Comparison of ENCODE assay signal across 2 cellular contexts in genomic region chr7:116732788-116733709, GRCh38.
A peak's percentile ranks its signal among the peaks of the same experiment; 100 is the strongest.
TF ChIP-seq lines count a peak whose summit lies in the region.

No MANE protein-coding gene starts in this region.

TF ChIP-seq in HCT116, 20 proteins besides CTCF, POLR2A, EP300 and RAD21 (continued from another document):
- TF ChIP-seq REST (IDR thresholded peaks at IDR 0.05; ENCODE audit: low read depth) = no peak
- TF ChIP-seq, protein P1, sequence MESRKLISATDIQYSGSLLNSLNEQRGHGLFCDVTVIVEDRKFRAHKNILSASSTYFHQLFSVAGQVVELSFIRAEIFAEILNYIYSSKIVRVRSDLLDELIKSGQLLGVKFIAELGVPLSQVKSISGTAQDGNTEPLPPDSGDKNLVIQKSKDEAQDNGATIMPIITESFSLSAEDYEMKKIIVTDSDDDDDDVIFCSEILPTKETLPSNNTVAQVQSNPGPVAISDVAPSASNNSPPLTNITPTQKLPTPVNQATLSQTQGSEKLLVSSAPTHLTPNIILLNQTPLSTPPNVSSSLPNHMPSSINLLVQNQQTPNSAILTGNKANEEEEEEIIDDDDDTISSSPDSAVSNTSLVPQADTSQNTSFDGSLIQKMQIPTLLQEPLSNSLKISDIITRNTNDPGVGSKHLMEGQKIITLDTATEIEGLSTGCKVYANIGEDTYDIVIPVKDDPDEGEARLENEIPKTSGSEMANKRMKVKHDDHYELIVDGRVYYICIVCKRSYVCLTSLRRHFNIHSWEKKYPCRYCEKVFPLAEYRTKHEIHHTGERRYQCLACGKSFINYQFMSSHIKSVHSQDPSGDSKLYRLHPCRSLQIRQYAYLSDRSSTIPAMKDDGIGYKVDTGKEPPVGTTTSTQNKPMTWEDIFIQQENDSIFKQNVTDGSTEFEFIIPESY (IDR thresholded peaks at IDR 0.05; ENCODE audit: extremely low read depth, insufficient replicate concordance, low read length) = no peak
- no peak for TF ChIP-seq ATF3 (IDR thresholded peaks at IDR 0.05)
TF ChIP-seq in HCT116: peak in this region for 0.

TF ChIP-seq in HepG2, 621 proteins besides CTCF, POLR2A, EP300 and RAD21 (continued from another document):
- TF ChIP-seq, protein P2, sequence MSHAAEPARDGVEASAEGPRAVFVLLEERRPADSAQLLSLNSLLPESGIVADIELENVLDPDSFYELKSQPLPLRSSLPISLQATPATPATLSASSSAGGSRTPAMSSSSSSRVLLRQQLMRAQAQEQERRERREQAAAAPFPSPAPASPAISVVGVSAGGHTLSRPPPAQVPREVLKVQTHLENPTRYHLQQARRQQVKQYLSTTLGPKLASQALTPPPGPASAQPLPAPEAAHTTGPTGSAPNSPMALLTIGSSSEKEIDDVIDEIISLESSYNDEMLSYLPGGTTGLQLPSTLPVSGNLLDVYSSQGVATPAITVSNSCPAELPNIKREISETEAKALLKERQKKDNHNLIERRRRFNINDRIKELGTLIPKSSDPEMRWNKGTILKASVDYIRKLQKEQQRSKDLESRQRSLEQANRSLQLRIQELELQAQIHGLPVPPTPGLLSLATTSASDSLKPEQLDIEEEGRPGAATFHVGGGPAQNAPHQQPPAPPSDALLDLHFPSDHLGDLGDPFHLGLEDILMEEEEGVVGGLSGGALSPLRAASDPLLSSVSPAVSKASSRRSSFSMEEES (CRISPR knock-in tag; IDR thresholded peaks at IDR 0.05) = no peak
- TF ChIP-seq MYNN (CRISPR knock-in tag; IDR thresholded peaks at IDR 0.05; ENCODE audit: low read depth) (no peak), NFATC3 (CRISPR knock-in tag; IDR thresholded peaks at IDR 0.05) (no peak), GATAD2A (CRISPR knock-in tag; IDR thresholded peaks at IDR 0.05) (peak; percentile 28; the same call in 1 of the 2 replicates)
- TF ChIP-seq, protein P3, sequence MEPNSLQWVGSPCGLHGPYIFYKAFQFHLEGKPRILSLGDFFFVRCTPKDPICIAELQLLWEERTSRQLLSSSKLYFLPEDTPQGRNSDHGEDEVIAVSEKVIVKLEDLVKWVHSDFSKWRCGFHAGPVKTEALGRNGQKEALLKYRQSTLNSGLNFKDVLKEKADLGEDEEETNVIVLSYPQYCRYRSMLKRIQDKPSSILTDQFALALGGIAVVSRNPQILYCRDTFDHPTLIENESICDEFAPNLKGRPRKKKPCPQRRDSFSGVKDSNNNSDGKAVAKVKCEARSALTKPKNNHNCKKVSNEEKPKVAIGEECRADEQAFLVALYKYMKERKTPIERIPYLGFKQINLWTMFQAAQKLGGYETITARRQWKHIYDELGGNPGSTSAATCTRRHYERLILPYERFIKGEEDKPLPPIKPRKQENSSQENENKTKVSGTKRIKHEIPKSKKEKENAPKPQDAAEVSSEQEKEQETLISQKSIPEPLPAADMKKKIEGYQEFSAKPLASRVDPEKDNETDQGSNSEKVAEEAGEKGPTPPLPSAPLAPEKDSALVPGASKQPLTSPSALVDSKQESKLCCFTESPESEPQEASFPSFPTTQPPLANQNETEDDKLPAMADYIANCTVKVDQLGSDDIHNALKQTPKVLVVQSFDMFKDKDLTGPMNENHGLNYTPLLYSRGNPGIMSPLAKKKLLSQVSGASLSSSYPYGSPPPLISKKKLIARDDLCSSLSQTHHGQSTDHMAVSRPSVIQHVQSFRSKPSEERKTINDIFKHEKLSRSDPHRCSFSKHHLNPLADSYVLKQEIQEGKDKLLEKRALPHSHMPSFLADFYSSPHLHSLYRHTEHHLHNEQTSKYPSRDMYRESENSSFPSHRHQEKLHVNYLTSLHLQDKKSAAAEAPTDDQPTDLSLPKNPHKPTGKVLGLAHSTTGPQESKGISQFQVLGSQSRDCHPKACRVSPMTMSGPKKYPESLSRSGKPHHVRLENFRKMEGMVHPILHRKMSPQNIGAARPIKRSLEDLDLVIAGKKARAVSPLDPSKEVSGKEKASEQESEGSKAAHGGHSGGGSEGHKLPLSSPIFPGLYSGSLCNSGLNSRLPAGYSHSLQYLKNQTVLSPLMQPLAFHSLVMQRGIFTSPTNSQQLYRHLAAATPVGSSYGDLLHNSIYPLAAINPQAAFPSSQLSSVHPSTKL (CRISPR knock-in tag; IDR thresholded peaks at IDR 0.05) = peak; percentile 28; the same call in 1 of the 2 replicates
